ENCODE assay signal across 1 cellular context in the genomic region with DNA sequence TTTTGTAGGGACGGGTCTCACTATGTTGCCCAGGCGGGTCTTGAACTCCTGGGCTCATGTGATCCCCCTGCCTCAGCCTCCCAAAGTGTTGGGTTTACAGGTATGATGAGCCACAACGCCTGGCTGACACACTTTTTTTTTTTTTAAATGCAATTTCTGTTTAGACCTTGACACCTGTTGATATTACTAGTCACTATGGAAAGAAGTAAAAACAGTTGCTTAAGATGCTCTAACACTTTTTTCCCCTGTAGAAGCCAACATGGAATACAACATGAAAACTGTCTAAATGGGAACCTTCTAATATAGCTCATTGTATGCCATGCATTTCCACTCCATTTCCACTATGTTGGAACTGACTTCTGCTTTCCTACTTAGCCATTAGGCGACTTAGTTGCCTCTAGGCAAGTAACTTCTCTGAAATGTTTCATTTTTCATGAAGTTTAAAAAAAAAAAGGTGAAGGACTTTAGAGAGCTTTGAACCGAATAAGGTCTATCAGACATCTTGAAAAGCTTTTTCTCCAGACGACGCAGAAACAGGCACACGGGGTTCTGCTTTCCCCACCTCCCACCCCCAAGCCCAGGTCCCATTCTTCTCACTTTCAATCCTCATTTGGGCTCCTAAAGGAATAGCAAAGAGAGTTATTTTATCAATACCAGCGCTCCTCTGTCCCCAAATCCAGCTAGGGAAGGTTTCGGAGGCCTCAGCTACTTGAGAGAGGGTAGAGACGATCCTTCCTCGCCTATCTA.
TF ChIP-seq lines count a peak whose summit lies in the region.

No MANE protein-coding gene starts in this region.

TF ChIP-seq in GM23338, 12 proteins besides CTCF, POLR2A, EP300 and RAD21 (continued from another document):
- TF ChIP-seq, protein P1, sequence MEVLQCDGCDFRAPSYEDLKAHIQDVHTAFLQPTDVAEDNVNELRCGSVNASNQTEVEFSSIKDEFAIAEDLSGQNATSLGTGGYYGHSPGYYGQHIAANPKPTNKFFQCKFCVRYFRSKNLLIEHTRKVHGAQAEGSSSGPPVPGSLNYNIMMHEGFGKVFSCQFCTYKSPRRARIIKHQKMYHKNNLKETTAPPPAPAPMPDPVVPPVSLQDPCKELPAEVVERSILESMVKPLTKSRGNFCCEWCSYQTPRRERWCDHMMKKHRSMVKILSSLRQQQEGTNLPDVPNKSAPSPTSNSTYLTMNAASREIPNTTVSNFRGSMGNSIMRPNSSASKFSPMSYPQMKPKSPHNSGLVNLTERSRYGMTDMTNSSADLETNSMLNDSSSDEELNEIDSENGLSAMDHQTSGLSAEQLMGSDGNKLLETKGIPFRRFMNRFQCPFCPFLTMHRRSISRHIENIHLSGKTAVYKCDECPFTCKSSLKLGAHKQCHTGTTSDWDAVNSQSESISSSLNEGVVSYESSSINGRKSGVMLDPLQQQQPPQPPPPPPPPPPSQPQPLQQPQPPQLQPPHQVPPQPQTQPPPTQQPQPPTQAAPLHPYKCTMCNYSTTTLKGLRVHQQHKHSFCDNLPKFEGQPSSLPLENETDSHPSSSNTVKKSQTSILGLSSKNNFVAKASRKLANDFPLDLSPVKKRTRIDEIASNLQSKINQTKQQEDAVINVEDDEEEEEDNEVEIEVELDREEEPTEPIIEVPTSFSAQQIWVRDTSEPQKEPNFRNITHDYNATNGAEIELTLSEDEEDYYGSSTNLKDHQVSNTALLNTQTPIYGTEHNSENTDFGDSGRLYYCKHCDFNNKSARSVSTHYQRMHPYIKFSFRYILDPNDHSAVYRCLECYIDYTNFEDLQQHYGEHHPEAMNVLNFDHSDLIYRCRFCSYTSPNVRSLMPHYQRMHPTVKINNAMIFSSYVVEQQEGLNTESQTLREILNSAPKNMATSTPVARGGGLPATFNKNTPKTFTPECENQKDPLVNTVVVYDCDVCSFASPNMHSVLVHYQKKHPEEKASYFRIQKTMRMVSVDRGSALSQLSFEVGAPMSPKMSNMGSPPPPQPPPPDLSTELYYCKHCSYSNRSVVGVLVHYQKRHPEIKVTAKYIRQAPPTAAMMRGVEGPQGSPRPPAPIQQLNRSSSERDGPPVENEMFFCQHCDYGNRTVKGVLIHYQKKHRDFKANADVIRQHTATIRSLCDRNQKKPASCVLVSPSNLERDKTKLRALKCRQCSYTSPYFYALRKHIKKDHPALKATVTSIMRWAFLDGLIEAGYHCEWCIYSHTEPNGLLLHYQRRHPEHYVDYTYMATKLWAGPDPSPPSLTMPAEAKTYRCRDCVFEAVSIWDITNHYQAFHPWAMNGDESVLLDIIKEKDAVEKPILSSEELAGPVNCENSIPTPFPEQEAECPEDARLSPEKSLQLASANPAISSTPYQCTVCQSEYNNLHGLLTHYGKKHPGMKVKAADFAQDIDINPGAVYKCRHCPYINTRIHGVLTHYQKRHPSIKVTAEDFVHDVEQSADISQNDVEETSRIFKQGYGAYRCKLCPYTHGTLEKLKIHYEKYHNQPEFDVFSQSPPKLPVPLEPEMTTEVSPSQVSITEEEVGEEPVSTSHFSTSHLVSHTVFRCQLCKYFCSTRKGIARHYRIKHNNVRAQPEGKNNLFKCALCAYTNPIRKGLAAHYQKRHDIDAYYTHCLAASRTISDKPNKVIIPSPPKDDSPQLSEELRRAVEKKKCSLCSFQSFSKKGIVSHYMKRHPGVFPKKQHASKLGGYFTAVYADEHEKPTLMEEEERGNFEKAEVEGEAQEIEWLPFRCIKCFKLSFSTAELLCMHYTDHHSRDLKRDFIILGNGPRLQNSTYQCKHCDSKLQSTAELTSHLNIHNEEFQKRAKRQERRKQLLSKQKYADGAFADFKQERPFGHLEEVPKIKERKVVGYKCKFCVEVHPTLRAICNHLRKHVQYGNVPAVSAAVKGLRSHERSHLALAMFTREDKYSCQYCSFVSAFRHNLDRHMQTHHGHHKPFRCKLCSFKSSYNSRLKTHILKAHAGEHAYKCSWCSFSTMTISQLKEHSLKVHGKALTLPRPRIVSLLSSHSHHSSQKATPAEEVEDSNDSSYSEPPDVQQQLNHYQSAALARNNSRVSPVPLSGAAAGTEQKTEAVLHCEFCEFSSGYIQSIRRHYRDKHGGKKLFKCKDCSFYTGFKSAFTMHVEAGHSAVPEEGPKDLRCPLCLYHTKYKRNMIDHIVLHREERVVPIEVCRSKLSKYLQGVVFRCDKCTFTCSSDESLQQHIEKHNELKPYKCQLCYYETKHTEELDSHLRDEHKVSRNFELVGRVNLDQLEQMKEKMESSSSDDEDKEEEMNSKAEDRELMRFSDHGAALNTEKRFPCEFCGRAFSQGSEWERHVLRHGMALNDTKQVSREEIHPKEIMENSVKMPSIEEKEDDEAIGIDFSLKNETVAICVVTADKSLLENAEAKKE (CRISPR knock-in tag; IDR thresholded peaks at IDR 0.05), result no peak
- TF ChIP-seq STAT1 (IDR thresholded peaks at IDR 0.05; ENCODE audit: unreplicated experiment), result no peak
